ENCODE assay signal across 13 cellular contexts in genomic region chr1:5949074-5949760, GRCh38. TPM values are rescaled to one million over a fixed set of nuclear protein-coding genes. Genes with fewer than 3 reads are reported as not detected.
DNase-seq lines count a peak whose midpoint lies in the region; ATAC-seq and TF ChIP-seq lines count a peak whose summit lies in the region.
"Had no signal": no experiment of that assay in that cellular context is flagged by ENCODE, and none has a peak within 500 bp of the region (broad histone marks: within the 10 kb centered on the region; RNA-seq: fewer than 3 reads in every experiment).

No MANE protein-coding gene starts in this region.

- H3K9me3 ChIP-seq in BE2C (no peaks in the 10 kb centered on the region), OCI-LY7 (ENCODE audit: low read length) (no peaks in the 10 kb centered on the region)
- H3K9me3 ChIP-seq: gastroesophageal sphincter had no signal

- TF ChIP-seq CTCF in BE2C (IDR thresholded peaks at IDR 0.05; ENCODE audit: low read depth, low read length) = no peak; the same call in 1 of the 2 replicates
- TF ChIP-seq CTCF in GM23338 (conservative IDR thresholded peaks at IDR 0.05; ENCODE audit: low read depth in 2 of 2) = peak; percentile 42 to 51
- TF ChIP-seq CTCF in OCI-LY7 (conservative IDR thresholded peaks at IDR 0.05; ENCODE audit: low read length) = peak; percentile 68

- no TSS peak for BruUV-seq in OCI-LY7 (replicated peaks; lab: Mats Ljungman, UMichigan)

- no peaks in the 10 kb centered on the region for H3K9me3 Mint-ChIP-seq in GM23338
- H3K9me3 Mint-ChIP-seq in activated CD4-positive, alpha-beta T cell treated with anti-CD3 and anti-CD28 coated beads for 36 hours (ENCODE audit: low read depth) = no peaks in the 10 kb centered on the region
- H3K9me3 Mint-ChIP-seq: CD4-positive, alpha-beta memory T cell had no signal

- H2AFZ ChIP-seq in GM23338 (no peak overlapping the region), OCI-LY7 (ENCODE audit: low read length) (no peak overlapping the region)

- POLR2A ChIA-PET in OCI-LY7 (lab: Charles Lee) = no interaction called here
- POLR2A ChIA-PET in activated CD4-positive, alpha-beta T cell treated with anti-CD3 and anti-CD28 coated beads for 36 hours (lab: Charles Lee) = interaction anchor here (0.6 kb wide), 1 partner anchor 37 kb away, joined by 4 read pairs; no protein-coding TSS in a partner anchor

- CTCF ChIA-PET in OCI-LY7 (lab: Charles Lee; ENCODE audit: unreplicated experiment) = no interaction called here
- CTCF ChIA-PET in activated CD4-positive, alpha-beta T cell treated with anti-CD3 and anti-CD28 coated beads for 36 hours (lab: Charles Lee) = no interaction called here

- H3K4me3 ChIP-seq in BE2C (ENCODE audit: low read depth, low read length) = no peak overlapping the region
- H3K4me3 ChIP-seq in GM23338 = no peak overlapping the region
- H3K4me3 ChIP-seq in OCI-LY7 (ENCODE audit: low read depth, low read length, poor library complexity, severe bottlenecking) = no peak overlapping the region
- H3K4me3 ChIP-seq: gastroesophageal sphincter, lung had no signal

- DNase-seq in BE2C (peak; percentile 22), GM23338 (ENCODE audit: low spot score) (peak; percentile 46), OCI-LY7 (ENCODE audit: low spot score) (no peak), left lobe of liver (ENCODE audit: low spot score) (peak; percentile 78), superior temporal gyrus (ENCODE audit: extremely low spot score) (no peak)
- DNase-seq in activated CD4-positive, alpha-beta T cell treated with anti-CD3 and anti-CD28 coated beads for 36 hours = no peak
- DNase-seq: activated CD4-positive, CD25-positive, alpha-beta regulatory T cell; CD4-positive, alpha-beta memory T cell; central memory CD4-positive, alpha-beta T cell had no signal

- H3K36me3 Mint-ChIP-seq in GM23338 (ENCODE audit: low read depth) = peaks cover 16% of the 10 kb centered on the region
- peaks cover 7% of the 10 kb centered on the region for H3K36me3 Mint-ChIP-seq in activated CD4-positive, alpha-beta T cell treated with anti-CD3 and anti-CD28 coated beads for 36 hours (ENCODE audit: low read depth)

- intact Hi-C loops in OCI-LY7 (cut with micrococcal nuclease; ENCODE audit: unreplicated experiment) = no loop called here
- intact Hi-C loops in activated CD4-positive, alpha-beta T cell treated with anti-CD3 and anti-CD28 coated beads for 36 hours (cut with DNase I, micrococcal nuclease) = no loop called here

- H3K27me3 ChIP-seq in BE2C (no peaks in the 10 kb centered on the region), GM23338 (ENCODE audit: insufficient read depth) (no peaks in the 10 kb centered on the region)
- H3K27me3 ChIP-seq: gastroesophageal sphincter had no signal

- no peak overlapping the region for H3K4me3 Mint-ChIP-seq in GM23338
- H3K4me3 Mint-ChIP-seq in activated CD4-positive, alpha-beta T cell treated with anti-CD3 and anti-CD28 coated beads for 36 hours = no peak overlapping the region
- H3K4me3 Mint-ChIP-seq: CD4-positive, alpha-beta memory T cell had no signal

- no peaks in the 10 kb centered on the region for H3K79me2 ChIP-seq in GM23338 (replicated peaks; ENCODE audit: insufficient read depth)
- no peaks in the 10 kb centered on the region for H3K79me2 ChIP-seq in OCI-LY7 (ENCODE audit: insufficient read depth, low read depth, low read length)

- ATAC-seq in GM23338 (peak; percentile 77), left lobe of liver (peak; percentile 92), GM21423 (IDR thresholded peaks at IDR 0.05; ENCODE audit: unreplicated experiment) (no peak), GM19397 (IDR thresholded peaks at IDR 0.05; ENCODE audit: unreplicated experiment) (no peak)
- ATAC-seq in activated CD4-positive, alpha-beta T cell treated with anti-CD3 and anti-CD28 coated beads for 36 hours = no peak
- ATAC-seq: gastroesophageal sphincter had no signal

- H3K27me3 Mint-ChIP-seq in GM23338 (ENCODE audit: insufficient read depth, low read depth, poor library complexity) = peaks cover 7% of the 10 kb centered on the region
- H3K27me3 Mint-ChIP-seq in activated CD4-positive, alpha-beta T cell treated with anti-CD3 and anti-CD28 coated beads for 36 hours = no peaks in the 10 kb centered on the region
- H3K27me3 Mint-ChIP-seq: CD4-positive, alpha-beta memory T cell had no signal

- H4K20me1 ChIP-seq in GM23338 (replicated peaks; ENCODE audit: insufficient read depth) = 0 out of 2 replicates have a peak, but pooled peaks cover 3% of the 10 kb centered on the region
- H4K20me1 ChIP-seq in OCI-LY7 (ENCODE audit: insufficient read depth, low read length) = no peaks in the 10 kb centered on the region

- no peak overlapping the region for H3K27ac ChIP-seq in GM23338 (ENCODE audit: low read depth)
- no peak overlapping the region for H3K27ac ChIP-seq in OCI-LY7 (ENCODE audit: low read depth, low read length, poor library complexity, severe bottlenecking)
- H3K27ac ChIP-seq: gastroesophageal sphincter had no signal

- H3K9me2 ChIP-seq in GM23338 (ENCODE audit: insufficient read depth) = no peaks in the 10 kb centered on the region
- no peaks in the 10 kb centered on the region for H3K9me2 ChIP-seq in OCI-LY7 (ENCODE audit: insufficient read depth, low read length)

- H3K4me2 ChIP-seq in GM23338 = no peak overlapping the region
- H3K4me2 ChIP-seq in OCI-LY7 (ENCODE audit: low read length) = no peak overlapping the region

- H3K4me1 ChIP-seq in BE2C = no peaks in the 10 kb centered on the region
- no peaks in the 10 kb centered on the region for H3K4me1 ChIP-seq in GM23338 (ENCODE audit: insufficient read depth)
- H3K4me1 ChIP-seq in OCI-LY7 (ENCODE audit: insufficient read depth, low read length, poor library complexity, severe bottlenecking) = no peaks in the 10 kb centered on the region
- H3K4me1 ChIP-seq: gastroesophageal sphincter had no signal

- no peak overlapping the region for H3K27ac Mint-ChIP-seq in GM23338
- no peak overlapping the region for H3K27ac Mint-ChIP-seq in activated CD4-positive, alpha-beta T cell treated with anti-CD3 and anti-CD28 coated beads for 36 hours

- H3F3A ChIP-seq in GM23338 (replicated peaks; ENCODE audit: low read depth) = no peaks in the 10 kb centered on the region

- H3K36me3 ChIP-seq in BE2C (no peaks in the 10 kb centered on the region; the same call in 1 of the 2 replicates), GM23338 (ENCODE audit: insufficient read depth) (no peaks in the 10 kb centered on the region), OCI-LY7 (ENCODE audit: insufficient read depth, low read length) (peaks cover 22% of the 10 kb centered on the region; the same call in 1 of the 2 replicates)

- H3K4me1 Mint-ChIP-seq in GM23338 = no peaks in the 10 kb centered on the region
- H3K4me1 Mint-ChIP-seq in activated CD4-positive, alpha-beta T cell treated with anti-CD3 and anti-CD28 coated beads for 36 hours = no peaks in the 10 kb centered on the region

TF ChIP-seq in GM23338, 12 proteins besides CTCF, POLR2A, EP300 and RAD21 (continues in another document):
- TF ChIP-seq ZNF331 (CRISPR knock-in tag; IDR thresholded peaks at IDR 0.05; ENCODE audit: low read depth) (no peak), NANOG (IDR thresholded peaks at IDR 0.05; ENCODE audit: borderline replicate concordance) (no peak), ZNF114 (CRISPR knock-in tag; IDR thresholded peaks at IDR 0.05) (no peak)

RNA-seq across cellular contexts. Expression of gene NPHP4, which starts 43.0 kb away (rescaled TPM):
- polyA plus RNA-seq in BE2C (2012; ENCODE audit: insufficient read depth, insufficient read length, low read depth) = 13.0 TPM
- total RNA-seq in GM23338 (2014; rRNA removed; shearing (Covaris generic)) = 8.6 and 12.4 TPM in 2 replicates
- polyA plus RNA-seq in GM23338 (2016; fragmentation: Nextera tagmentation; extraction: Ambion mirVana) = 2.4 and 2.5 TPM in 2 replicates
- total RNA-seq in OCI-LY7 (2014; rRNA removed; shearing (Covaris generic)) = 9.2 and 13.4 TPM in 2 replicates
- total RNA-seq in OCI-LY7 (2022) (23.0 and 24.2 TPM in 2 replicates), left lobe of liver (4.5 TPM)
- 10 to 100 TPM; 12.9 to 14.1 TPM for total RNA-seq in activated CD4-positive, alpha-beta T cell treated with anti-CD3 and anti-CD28 coated beads for 36 hours

Comparison
In these comparisons a context has a peak if more than half of its experiments do, and no peak if none do; other contexts are left out.
1. DNase-seq: peak in BE2C (single experiment), GM23338 (single experiment) and left lobe of liver (single experiment); none in OCI-LY7 (single experiment), superior temporal gyrus (single experiment) and activated CD4-positive, alpha-beta T cell treated with anti-CD3 and anti-CD28 coated beads for 36 hours (single experiment).
2. ATAC-seq: peak in GM23338 (single experiment) and left lobe of liver (single experiment); none in GM21423 (single experiment), GM19397 (single experiment) and activated CD4-positive, alpha-beta T cell treated with anti-CD3 and anti-CD28 coated beads for 36 hours (single experiment).